In the genomic region with DNA sequence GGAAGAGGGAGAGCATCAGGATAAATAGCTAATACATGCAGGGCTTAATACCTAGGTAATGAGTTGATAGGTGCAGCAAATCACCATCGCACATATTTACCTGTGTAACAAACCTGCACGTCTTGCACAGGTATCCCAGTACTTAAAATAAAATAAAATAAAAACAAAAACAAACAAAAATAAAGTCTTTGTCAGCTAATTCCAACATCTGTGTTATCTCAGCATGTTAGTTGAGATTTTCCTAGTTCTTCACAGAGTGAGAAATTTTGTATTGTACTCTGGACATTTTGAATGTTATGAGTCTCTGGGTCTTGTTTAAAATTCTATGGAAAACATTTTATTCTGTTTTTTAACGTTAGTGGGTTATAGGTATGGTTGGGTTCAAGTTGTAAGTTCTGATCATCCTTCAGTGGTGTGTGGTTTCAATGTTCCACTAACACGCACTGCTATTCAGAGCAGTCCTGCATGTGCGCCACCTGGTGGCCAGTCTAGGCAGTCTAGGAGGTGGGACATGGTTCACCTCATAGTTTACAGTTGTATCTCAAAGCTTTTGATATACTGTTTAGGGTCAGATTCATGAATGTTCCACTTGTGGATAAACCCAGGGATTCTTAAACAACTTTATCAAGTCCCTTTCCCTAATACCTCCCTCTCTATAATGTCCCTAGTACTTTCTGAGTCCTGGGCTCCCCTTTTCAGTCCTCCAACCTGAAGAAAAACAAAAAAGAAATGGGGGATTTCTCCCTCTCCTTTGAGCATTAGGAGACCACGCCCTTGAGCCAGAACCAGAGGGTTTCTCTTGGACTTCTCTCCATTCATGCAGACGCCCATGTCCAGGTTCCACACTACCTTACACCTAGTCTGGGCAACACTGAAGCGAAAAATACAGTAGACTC, we compare ENCODE assay signal across 1 cellular context.
TF ChIP-seq lines count a peak whose summit lies in the region.

No MANE protein-coding gene starts in this region.

TF ChIP-seq in H1, 55 proteins besides CTCF, POLR2A, EP300 and RAD21 (continued from another document):
- TF ChIP-seq, protein P1, sequence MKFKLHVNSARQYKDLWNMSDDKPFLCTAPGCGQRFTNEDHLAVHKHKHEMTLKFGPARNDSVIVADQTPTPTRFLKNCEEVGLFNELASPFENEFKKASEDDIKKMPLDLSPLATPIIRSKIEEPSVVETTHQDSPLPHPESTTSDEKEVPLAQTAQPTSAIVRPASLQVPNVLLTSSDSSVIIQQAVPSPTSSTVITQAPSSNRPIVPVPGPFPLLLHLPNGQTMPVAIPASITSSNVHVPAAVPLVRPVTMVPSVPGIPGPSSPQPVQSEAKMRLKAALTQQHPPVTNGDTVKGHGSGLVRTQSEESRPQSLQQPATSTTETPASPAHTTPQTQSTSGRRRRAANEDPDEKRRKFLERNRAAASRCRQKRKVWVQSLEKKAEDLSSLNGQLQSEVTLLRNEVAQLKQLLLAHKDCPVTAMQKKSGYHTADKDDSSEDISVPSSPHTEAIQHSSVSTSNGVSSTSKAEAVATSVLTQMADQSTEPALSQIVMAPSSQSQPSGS (IDR thresholded peaks at IDR 0.05; ENCODE audit: low read length), result no peak
- TF ChIP-seq TCF12 (IDR thresholded peaks at IDR 0.05; ENCODE audit: low read depth, low read length) (no peak), BACH1 (IDR thresholded peaks at IDR 0.05; ENCODE audit: low read length) (no peak), TAF7 (optimal IDR thresholded peaks at IDR 0.05; ENCODE audit: borderline replicate concordance, low read depth, low read length) (no peak), BRCA1 (IDR thresholded peaks at IDR 0.05; ENCODE audit: low read depth, low read length) (no peak), KDM5A (IDR thresholded peaks at IDR 0.05; ENCODE audit: low read length) (no peak), HDAC6 (IDR thresholded peaks at IDR 0.05; ENCODE audit: low read depth, low read length) (no peak), BCL11A (IDR thresholded peaks at IDR 0.05; ENCODE audit: low read depth in 2 of 2, low read length in 2 of 2) (no peak)
